Comparison of ENCODE assay signal across 27 cellular contexts in the genomic region with DNA sequence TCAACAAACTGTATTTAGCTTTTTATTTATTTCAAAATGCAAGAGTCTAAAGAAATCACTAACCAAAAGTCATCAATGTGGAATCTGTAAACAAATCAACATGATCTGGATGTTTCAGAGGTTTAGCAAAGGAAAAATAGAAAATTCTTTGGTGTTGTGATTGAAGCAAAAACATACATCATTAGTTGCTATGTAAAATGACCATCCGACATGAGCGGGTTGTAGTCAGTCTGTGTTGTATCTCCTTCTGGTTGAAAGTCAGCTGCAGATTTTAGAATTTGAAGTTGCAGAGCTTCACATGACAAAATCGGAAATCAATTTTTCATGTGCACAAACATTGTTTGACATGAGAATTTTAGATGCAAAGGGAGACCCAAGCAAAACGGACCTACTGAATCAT.
"Had no signal": no experiment of that assay in that cellular context is flagged by ENCODE, and none has a peak within 500 bp of the region (broad histone marks: within the 10 kb centered on the region; RNA-seq: fewer than 3 reads in every experiment).

No MANE protein-coding gene starts in this region.

- H3K4me3 ChIP-seq: coronary artery, dorsolateral prefrontal cortex had no signal

- DNase-seq: activated CD4-positive, alpha-beta memory T cell treated with anti-CD3 and anti-CD28 coated beads, Interleukin-2, amount 10 ng/mL, durations not matched to agents 7 days and 5 days; activated CD4-positive, alpha-beta T cell treated with anti-CD3 and anti-CD28 coated beads for 1 hour; activated CD4-positive, alpha-beta T cell treated with anti-CD3 and anti-CD28 coated beads for 4 hours; activated CD4-positive, alpha-beta T cell treated with anti-CD3 and anti-CD28 coated beads, Interleukin-2, amount 10 ng/mL, durations not matched to agents 7 days and 5 days; activated CD4-positive, alpha-beta T cell treated with anti-CD3 and anti-CD28 coated beads, Interleukin-2, amount 50 U/mL, for 4 hours; activated CD8-positive, alpha-beta memory T cell treated with anti-CD3 and anti-CD28 coated beads, Interleukin-2, amount 50 U/mL, for 48 hours; activated gamma-delta T cell; activated naive CD4-positive, alpha-beta T cell treated with anti-CD3 and anti-CD28 coated beads, Interleukin-2, amount 50 U/mL, for 16 hours; activated naive CD4-positive, alpha-beta T cell treated with Interleukin-2 at 50 U/mL for 16 hours; activated T-cell treated with anti-CD3 and anti-CD28 coated beads for 4 hours; activated T-cell treated with anti-CD3 and anti-CD28 coated beads, Interleukin-2, amount 50 U/mL, for 24 hours; activated T-cell treated with anti-CD3 and anti-CD28 coated beads, Interleukin-2, amount 50 U/mL, for 72 hours; amniotic stem cell; anterior cingulate cortex; brain microvascular endothelial cell; dorsolateral prefrontal cortex; effector CD8-positive, alpha-beta T cell; foreskin fibroblast; head of caudate nucleus; T-helper 2 cell had no signal

- FAIRE-seq: bronchial epithelial cell, endometrium, endothelial cell of umbilical vein, frontal cortex had no signal

- H3K36me3 ChIP-seq: brain microvascular endothelial cell had no signal

- H3K27me3 ChIP-seq: brain microvascular endothelial cell, dorsolateral prefrontal cortex had no signal

- ATAC-seq: activated T-cell treated with anti-CD3 and anti-CD28 coated beads, Interleukin-2, amount 50 U/mL, for 72 hours; WTC11 had no signal

- H3K27ac ChIP-seq: brain microvascular endothelial cell, coronary artery, dorsolateral prefrontal cortex, epithelial cell of prostate had no signal
